Comparison of ENCODE assay signal across 7 cellular contexts in the genomic region with DNA sequence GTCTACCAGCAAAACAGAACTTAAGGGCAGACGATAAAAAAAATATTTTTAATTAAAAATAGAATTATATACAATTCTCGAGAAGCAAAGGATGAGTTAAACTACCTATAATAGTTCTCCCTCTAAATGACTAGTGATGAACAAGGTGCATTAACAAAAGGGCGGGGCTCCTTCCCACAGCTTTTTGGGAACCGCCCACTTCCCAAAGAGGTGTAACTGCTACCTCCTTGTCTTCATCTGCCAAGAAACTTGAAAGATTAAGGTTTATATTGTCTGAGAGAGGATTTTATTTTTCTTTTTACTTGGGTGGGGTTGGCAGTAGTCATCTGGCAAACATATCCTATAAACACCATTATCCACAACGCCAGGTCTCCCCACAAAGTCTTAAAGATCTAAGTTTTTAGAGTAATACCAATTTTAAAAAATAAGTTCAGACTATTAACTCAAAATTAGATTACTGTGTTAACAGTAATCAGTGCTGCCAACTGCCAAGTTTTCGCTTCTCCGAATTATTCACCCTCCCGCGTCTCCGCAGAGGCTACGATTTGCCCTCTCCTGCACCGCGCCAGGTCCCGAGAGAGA. TPM values are rescaled to one million over a fixed set of nuclear protein-coding genes. Genes with fewer than 3 reads are reported as not detected.
DNase-seq lines count a peak whose midpoint lies in the region; ATAC-seq and TF ChIP-seq lines count a peak whose summit lies in the region.

No MANE protein-coding gene starts in this region.

- H3K27me3 Mint-ChIP-seq in stimulated activated naive CD8-positive, alpha-beta T cell treated with anti-CD3 and anti-CD28 coated beads, Interleukin-15, amount 100 ng/mL, for 72 hours: no peaks in the 10 kb centered on the region

- intact Hi-C loops in breast epithelium (cut with DNase I; ENCODE audit: low total_unique reads): no loop called here
- intact Hi-C loops in left colon (cut with DNase I, micrococcal nuclease): no loop called here

- ATAC-seq in left colon: peak; percentile 44
- ATAC-seq in stimulated activated naive CD8-positive, alpha-beta T cell treated with anti-CD3 and anti-CD28 coated beads, Interleukin-15, amount 100 ng/mL, for 72 hours: no peak

- H3K36me3 ChIP-seq in breast epithelium: no peaks in the 10 kb centered on the region

- TF ChIP-seq CTCF in GM12865 (IDR thresholded peaks at IDR 0.05; ENCODE audit: insufficient read depth, low read depth, low read length, missing control alignments) (no peak), breast epithelium (IDR thresholded peaks at IDR 0.05) (no peak)

- H3K4me3 Mint-ChIP-seq in stimulated activated naive CD8-positive, alpha-beta T cell treated with anti-CD3 and anti-CD28 coated beads, Interleukin-15, amount 100 ng/mL, for 72 hours: peak overlapping the region; percentile 100

- H3K4me1 ChIP-seq in breast epithelium: no peaks in the 10 kb centered on the region

- peak overlapping the region; percentile 92 to 94 for H3K27ac ChIP-seq in breast epithelium

- H3K27me3 ChIP-seq in breast epithelium: no peaks in the 10 kb centered on the region

- H3K4me3 ChIP-seq in GM12865 (ENCODE audit: low read depth, low read length): peak overlapping the region; percentile 79
- peak overlapping the region; percentile 68 to 78 (median 78) for H3K4me3 ChIP-seq in breast epithelium

- H3K4me1 Mint-ChIP-seq in stimulated activated naive CD8-positive, alpha-beta T cell treated with anti-CD3 and anti-CD28 coated beads, Interleukin-15, amount 100 ng/mL, for 72 hours: peaks cover 38% of the 10 kb centered on the region

- peak overlapping the region; percentile 93 to 96 for H3K27ac Mint-ChIP-seq in stimulated activated naive CD8-positive, alpha-beta T cell treated with anti-CD3 and anti-CD28 coated beads, Interleukin-15, amount 100 ng/mL, for 72 hours

- no peaks in the 10 kb centered on the region for H3K9me3 Mint-ChIP-seq in stimulated activated naive CD8-positive, alpha-beta T cell treated with anti-CD3 and anti-CD28 coated beads, Interleukin-15, amount 100 ng/mL, for 72 hours

- H3K9me3 ChIP-seq in breast epithelium: no peaks in the 10 kb centered on the region

- DNase-seq in GM12865 (ENCODE audit: low read depth) (peak; percentile 41), NCI-H748 (lab: John Stamatoyannopoulos, UW; ENCODE audit: unreplicated experiment) (peak; percentile 49), breast epithelium (ENCODE audit: low spot score in 2 of 2) (peak in 1 of 2 donors; percentile 50), left colon (peak; percentile 54 to 76), anterior cingulate cortex (lab: John Stamatoyannopoulos, UW) (no peak), activated gamma-delta T cell (lab: John Stamatoyannopoulos, UW) (no peak)
- peak in 1 of 2 donors; percentile 27 for DNase-seq in stimulated activated naive CD8-positive, alpha-beta T cell treated with anti-CD3 and anti-CD28 coated beads, Interleukin-15, amount 100 ng/mL, for 72 hours

- TF ChIP-seq POLR2A in breast epithelium (IDR thresholded peaks at IDR 0.05): no peak

RNA-seq across cellular contexts. Expression of a gene that starts 0.9 kb away (rescaled TPM):
- total RNA-seq in breast epithelium: 100 to 1,000 TPM in 2 of 3 donors, 10 to 100 TPM in 1; 52.2 to 136 (median 103) TPM
- 10 to 100 TPM; 81.5 to 85.3 TPM for total RNA-seq in left colon

RNA-seq across cellular contexts. Expression of a gene that starts 18.0 kb away (rescaled TPM):
- total RNA-seq in breast epithelium (1 to 10 TPM; 5.9 to 9.1 (median 7.5) TPM), left colon (1 to 10 TPM; 3.2 to 5.0 TPM)

Comparison
In these comparisons a context has a peak if more than half of its experiments do, and no peak if none do; other contexts are left out.
1. DNase-seq: peak in GM12865 (single experiment), NCI-H748 (single experiment) and left colon (2 of 2); none in anterior cingulate cortex (0 of 58) and activated gamma-delta T cell (single experiment).